Comparison of ENCODE assay signal across 19 cellular contexts in genomic region chr9:136376457-136376856, GRCh38.
"Had no signal": no experiment of that assay in that cellular context is flagged by ENCODE, and none has a peak within 500 bp of the region (broad histone marks: within the 10 kb centered on the region; RNA-seq: fewer than 3 reads in every experiment).

No MANE protein-coding gene starts in this region.

- H3K9me3 ChIP-seq: gastrocnemius medialis, lower lobe of right lung, ovary, psoas muscle, testis had no signal

- H3K4me1 ChIP-seq: gastrocnemius medialis, psoas muscle had no signal

- H3K36me3 ChIP-seq: ovary had no signal

- H3K9me3 Mint-ChIP-seq: activated CD4-positive, alpha-beta memory T cell treated with anti-CD3 and anti-CD28 coated beads, Interleukin-2, amount 10 ng/mL, durations not matched to agents 7 days and 5 days; activated naive CD8-positive, alpha-beta T cell treated with anti-CD3 and anti-CD28 coated beads for 36 hours; activated T-helper 17 cell treated with anti-CD3 and anti-CD28 coated beads, Interleukin-2, amount 50 U/mL, for 72 hours; naive thymus-derived CD8-positive, alpha-beta T cell; type B pancreatic cell had no signal

- H3K27me3 ChIP-seq: ovary, testis had no signal

- H3K4me3 Mint-ChIP-seq: activated CD4-positive, alpha-beta memory T cell treated with anti-CD3 and anti-CD28 coated beads, Interleukin-2, amount 10 ng/mL, durations not matched to agents 7 days and 5 days; activated CD8-positive, alpha-beta memory T cell treated with anti-CD3 and anti-CD28 coated beads, Interleukin-2, amount 10 ng/mL, durations not matched to agents 7 days and 5 days; activated naive CD8-positive, alpha-beta T cell treated with anti-CD3 and anti-CD28 coated beads for 36 hours; activated T-helper 17 cell treated with anti-CD3 and anti-CD28 coated beads, Interleukin-2, amount 50 U/mL, for 72 hours; naive thymus-derived CD8-positive, alpha-beta T cell; type B pancreatic cell had no signal

- H3K4me1 Mint-ChIP-seq: activated CD4-positive, alpha-beta memory T cell treated with anti-CD3 and anti-CD28 coated beads, Interleukin-2, amount 10 ng/mL, durations not matched to agents 7 days and 5 days; activated CD8-positive, alpha-beta memory T cell treated with anti-CD3 and anti-CD28 coated beads, Interleukin-2, amount 10 ng/mL, durations not matched to agents 7 days and 5 days; activated T-helper 17 cell treated with anti-CD3 and anti-CD28 coated beads, Interleukin-2, amount 50 U/mL, for 72 hours had no signal

- H3K27ac ChIP-seq: gastrocnemius medialis, lower lobe of right lung, ovary, psoas muscle, testis had no signal

- H3K27me3 Mint-ChIP-seq: activated CD4-positive, alpha-beta memory T cell treated with anti-CD3 and anti-CD28 coated beads, Interleukin-2, amount 10 ng/mL, durations not matched to agents 7 days and 5 days; activated CD8-positive, alpha-beta memory T cell treated with anti-CD3 and anti-CD28 coated beads, Interleukin-2, amount 10 ng/mL, durations not matched to agents 7 days and 5 days; activated naive CD8-positive, alpha-beta T cell treated with anti-CD3 and anti-CD28 coated beads for 36 hours; activated T-helper 17 cell treated with anti-CD3 and anti-CD28 coated beads, Interleukin-2, amount 50 U/mL, for 72 hours; naive thymus-derived CD8-positive, alpha-beta T cell; type B pancreatic cell had no signal

- DNase-seq: activated CD4-positive, alpha-beta memory T cell treated with anti-CD3 and anti-CD28 coated beads, Interleukin-2, amount 10 ng/mL, durations not matched to agents 7 days and 5 days; activated CD4-positive, alpha-beta T cell treated with anti-CD3 and anti-CD28 coated beads for 48 hours; activated CD4-positive, CD25-positive, alpha-beta regulatory T cell; activated CD8-positive, alpha-beta memory T cell treated with anti-CD3 and anti-CD28 coated beads, Interleukin-2, amount 10 ng/mL, durations not matched to agents 7 days and 5 days; activated naive CD4-positive, alpha-beta T cell; activated naive CD8-positive, alpha-beta T cell treated with anti-CD3 and anti-CD28 coated beads for 36 hours; amniotic stem cell; effector CD8-positive, alpha-beta T cell; gastrocnemius medialis; lower lobe of right lung; naive thymus-derived CD8-positive, alpha-beta T cell; ovary; right cardiac atrium; T-helper 9 cell; testis had no signal

- H3K4me3 ChIP-seq: gastrocnemius medialis, lower lobe of right lung, ovary, psoas muscle, skin epidermis, testis had no signal

- H3K27ac Mint-ChIP-seq: activated CD4-positive, alpha-beta memory T cell treated with anti-CD3 and anti-CD28 coated beads, Interleukin-2, amount 10 ng/mL, durations not matched to agents 7 days and 5 days; activated CD8-positive, alpha-beta memory T cell treated with anti-CD3 and anti-CD28 coated beads, Interleukin-2, amount 10 ng/mL, durations not matched to agents 7 days and 5 days; activated naive CD8-positive, alpha-beta T cell treated with anti-CD3 and anti-CD28 coated beads for 36 hours; activated T-helper 17 cell treated with anti-CD3 and anti-CD28 coated beads, Interleukin-2, amount 50 U/mL, for 72 hours; naive thymus-derived CD8-positive, alpha-beta T cell; type B pancreatic cell had no signal

- H3K36me3 Mint-ChIP-seq: activated CD8-positive, alpha-beta memory T cell treated with anti-CD3 and anti-CD28 coated beads, Interleukin-2, amount 10 ng/mL, durations not matched to agents 7 days and 5 days; type B pancreatic cell had no signal
